Comparison of ENCODE assay signal across 1 cellular context in genomic region chr12:104733717-104734175, GRCh38.
TF ChIP-seq lines count a peak whose summit lies in the region.

No MANE protein-coding gene starts in this region.

TF ChIP-seq in H1, 55 proteins besides CTCF, POLR2A, EP300 and RAD21 (continued from another document):
- no peak for TF ChIP-seq PHF8 (conservative IDR thresholded peaks at IDR 0.05; ENCODE audit: low read depth, low read length)
- no peak for TF ChIP-seq ASH2L (IDR thresholded peaks at IDR 0.05; ENCODE audit: low read length)
